Comparison of ENCODE assay signal across 8 cellular contexts in the genomic region with DNA sequence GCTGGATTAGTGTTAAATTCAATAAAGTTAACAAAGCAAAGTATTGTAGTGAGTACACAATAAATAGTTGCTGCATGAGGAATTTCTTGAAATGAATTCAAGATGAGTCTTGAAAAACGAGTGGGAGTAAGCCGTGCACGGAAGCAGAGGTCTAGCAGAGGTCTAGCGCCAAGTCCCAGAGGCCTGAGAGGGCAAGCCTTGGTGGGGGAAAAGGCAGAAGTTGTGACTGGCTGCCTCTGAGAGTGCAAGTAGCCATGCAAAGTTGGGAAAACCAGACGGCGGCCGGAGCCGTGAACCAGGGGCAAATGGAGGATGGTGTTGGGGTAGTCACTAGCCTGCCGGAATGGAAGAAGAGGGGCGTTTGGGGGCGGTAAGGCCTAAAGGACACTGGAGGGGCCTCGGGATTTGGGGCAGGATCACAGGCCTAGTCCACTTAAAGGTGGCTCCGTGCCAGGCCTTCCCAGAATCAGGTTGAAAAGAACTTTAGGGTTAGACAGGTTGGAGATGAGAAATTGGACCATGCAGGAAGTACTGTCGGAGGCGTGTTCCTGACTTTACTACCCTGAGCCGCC. TPM values are rescaled to one million over a fixed set of nuclear protein-coding genes. Genes with fewer than 3 reads are reported as not detected.
A peak's percentile ranks its signal among the peaks of the same experiment; 100 is the strongest.
DNase-seq lines count a peak whose midpoint lies in the region; ATAC-seq and TF ChIP-seq lines count a peak whose summit lies in the region.

No MANE protein-coding gene starts in this region.

- H3K4me1 ChIP-seq in mesendoderm (ENCODE audit: control insufficient read depth, low read depth, low read length): peaks cover 10% of the 10 kb centered on the region
- H3K4me1 ChIP-seq in testis: peaks cover 23% of the 10 kb centered on the region

- H2AK5ac ChIP-seq in mesendoderm (ENCODE audit: low read length): no peak overlapping the region

- H3K79me1 ChIP-seq in mesendoderm (ENCODE audit: low read length): peaks cover 16% of the 10 kb centered on the region

- H3K27ac ChIP-seq in 22Rv1: peak overlapping the region; percentile 99
- no peak overlapping the region for H3K27ac ChIP-seq in mesendoderm (ENCODE audit: low read depth, low read length)
- peak overlapping the region; percentile 95 to 97 for H3K27ac ChIP-seq in testis

- peak overlapping the region; percentile 15 for H3K4me2 ChIP-seq in mesendoderm (ENCODE audit: low read length)

- H3K56ac ChIP-seq in mesendoderm (ENCODE audit: low read length): peak overlapping the region; percentile 54

- ATAC-seq in HG03064 (IDR thresholded peaks at IDR 0.05; ENCODE audit: low read depth, unreplicated experiment) (peak; percentile 13), GM18858 (IDR thresholded peaks at IDR 0.05; ENCODE audit: unreplicated experiment) (no peak)

- no peak overlapping the region for H2BK15ac ChIP-seq in mesendoderm (replicated peaks; ENCODE audit: low read depth)

- in situ Hi-C loops in SK-MEL-5 (cut with HindIII; ENCODE audit: low pct_unique_long_range_greater_than_20kb, low sequenced_read_pairs): no loop called here

- H3K79me2 ChIP-seq in mesendoderm (ENCODE audit: control insufficient read depth, insufficient read depth, low read length): peaks cover 62% of the 10 kb centered on the region

- H3K9me3 ChIP-seq in testis: no peaks in the 10 kb centered on the region

- H3K4me3 ChIP-seq in mesendoderm (ENCODE audit: low read length) (no peak overlapping the region), testis (peak overlapping the region; percentile 94 to 100)

- peak; percentile 59 for DNase-seq in GM10266 (ENCODE audit: extremely low spot score)
- peak; percentile 36 for DNase-seq in SK-MEL-5 (ENCODE audit: low read depth, low spot score)
- peak; percentile 69 for DNase-seq in dermis blood vessel endothelial cell
- DNase-seq in mesendoderm: no peak
- peak; percentile 72 for DNase-seq in testis

- H3K23ac ChIP-seq in mesendoderm (ENCODE audit: low read length): no peak overlapping the region

- intact Hi-C loops in testis (cut with DNase I; ENCODE audit: low total_unique reads): no loop called here

- H2BK5ac ChIP-seq in mesendoderm (ENCODE audit: low read length): no peak overlapping the region

- H3K18ac ChIP-seq in mesendoderm (ENCODE audit: low read length): peak overlapping the region; percentile 19

- no peak for TF ChIP-seq CTCF in 22Rv1 (IDR thresholded peaks at IDR 0.05)
- TF ChIP-seq CTCF in GM10266 (IDR thresholded peaks at IDR 0.05; ENCODE audit: control insufficient read depth, insufficient read depth, low read depth, missing control alignments): no peak
- no peak for TF ChIP-seq CTCF in testis (IDR thresholded peaks at IDR 0.05)

- no peak for TF ChIP-seq POLR2A in testis (IDR thresholded peaks at IDR 0.05)

- H3K9ac ChIP-seq in mesendoderm (ENCODE audit: low read length): peak overlapping the region; percentile 44

- WGBS in mesendoderm (ENCODE audit: extremely low coverage, insufficient coverage, low lambda C conversion rate): no CpG with 5 or more reads among the region's 16 CpGs
- 1% methylated on average over 13 to 16 of the region's 16 CpGs for WGBS in testis, 2 donors

- no peak overlapping the region for H4K8ac ChIP-seq in mesendoderm (ENCODE audit: low read depth, low read length)

- H3K27me3 ChIP-seq in mesendoderm (ENCODE audit: insufficient read depth, low read length, poor library complexity) (no peaks in the 10 kb centered on the region), testis (no peaks in the 10 kb centered on the region)

- peaks cover 19% of the 10 kb centered on the region for H3K36me3 ChIP-seq in mesendoderm (ENCODE audit: control insufficient read depth, insufficient read depth, low read length)
- no peaks in the 10 kb centered on the region for H3K36me3 ChIP-seq in testis (ENCODE audit: low read depth, missing control alignments)

- peak overlapping the region; percentile 49 for H3K4ac ChIP-seq in mesendoderm (ENCODE audit: low read depth, low read length)

- H2BK120ac ChIP-seq in mesendoderm (ENCODE audit: low read depth, low read length): no peak overlapping the region

- H4K5ac ChIP-seq in mesendoderm (ENCODE audit: low read length): no peak overlapping the region

RNA-seq across cellular contexts. Expression of a gene that starts 0.4 kb away (rescaled TPM):
- 734 and 765 TPM in 2 replicates for total RNA-seq in SK-MEL-5 (2014; rRNA removed; shearing (Covaris generic))
- polyA plus RNA-seq in SK-MEL-5 (2015; cell fraction: cytosol; rRNA removed): 651 and 675 TPM in 2 replicates
- 631 and 764 TPM in 2 replicates for polyA plus RNA-seq in SK-MEL-5 (2015; cell fraction: nucleus; rRNA removed)
- 77.9 and 84.9 TPM in 2 replicates for total RNA-seq in dermis blood vessel endothelial cell
- polyA plus RNA-seq in mesendoderm (2013, experiment 1 of 2): 325 TPM
- polyA plus RNA-seq in mesendoderm (2013, experiment 2 of 2): 333 TPM
- 100 to 1,000 TPM; 227 to 271 TPM for total RNA-seq in testis
- 166 TPM for polyA plus RNA-seq in testis (ENCODE audit: insufficient read depth, low read depth, low replicate concordance)

RNA-seq across cellular contexts. Expression of a gene that starts 40.8 kb away (rescaled TPM):
- total RNA-seq in SK-MEL-5 (2014; rRNA removed; shearing (Covaris generic)): 0.16 and 0.18 TPM in 2 replicates
- 0.20 and 0.33 TPM in 2 replicates for polyA plus RNA-seq in SK-MEL-5 (2015; cell fraction: cytosol; rRNA removed)
- 0.19 TPM in 1 of 2 replicates, not detected in the other for polyA plus RNA-seq in SK-MEL-5 (2015; cell fraction: nucleus; rRNA removed)
- total RNA-seq in dermis blood vessel endothelial cell (not detected in 2 replicates), testis (under 1 TPM; 0.06 to 0.39 TPM)
- polyA plus RNA-seq in mesendoderm (2013, experiment 1 of 2): not detected
- polyA plus RNA-seq in mesendoderm (2013, experiment 2 of 2): 0.01 TPM
- 0.45 TPM for polyA plus RNA-seq in testis (ENCODE audit: insufficient read depth, low read depth, low replicate concordance)

RNA-seq across cellular contexts. Expression of a gene that starts 40.9 kb away (rescaled TPM):
- 61.2 and 61.4 TPM in 2 replicates for total RNA-seq in SK-MEL-5 (2014; rRNA removed; shearing (Covaris generic))
- polyA plus RNA-seq in SK-MEL-5 (2015; cell fraction: cytosol; rRNA removed): 49.7 and 62.2 TPM in 2 replicates
- polyA plus RNA-seq in SK-MEL-5 (2015; cell fraction: nucleus; rRNA removed): 134 and 151 TPM in 2 replicates
- total RNA-seq in dermis blood vessel endothelial cell (39.4 and 46.3 TPM in 2 replicates), testis (10 to 100 TPM; 33.4 to 46.7 TPM)
- 71.5 TPM for polyA plus RNA-seq in mesendoderm (2013, experiment 1 of 2)
- 71.4 TPM for polyA plus RNA-seq in mesendoderm (2013, experiment 2 of 2)
- 39.0 TPM for polyA plus RNA-seq in testis (ENCODE audit: insufficient read depth, low read depth, low replicate concordance)

RNA-seq across cellular contexts. Expression of a gene that starts 47.7 kb away (rescaled TPM):
- total RNA-seq in SK-MEL-5 (2014; rRNA removed; shearing (Covaris generic)): not detected in 2 replicates
- polyA plus RNA-seq in SK-MEL-5 (2015; cell fraction: cytosol; rRNA removed): not detected in 2 replicates
- polyA plus RNA-seq in SK-MEL-5 (2015; cell fraction: nucleus; rRNA removed): not detected in 2 replicates
- total RNA-seq in dermis blood vessel endothelial cell: not detected in 2 replicates
- polyA plus RNA-seq in mesendoderm (2013, experiment 1 of 2): not detected
- polyA plus RNA-seq in mesendoderm (2013, experiment 2 of 2): not detected
- 10 to 100 TPM; 18.4 to 38.1 TPM for total RNA-seq in testis
- 40.7 TPM for polyA plus RNA-seq in testis (ENCODE audit: insufficient read depth, low read depth, low replicate concordance)

RNA-seq across cellular contexts. Expression of a gene that starts 48.5 kb away (rescaled TPM):
- 16.1 and 18.1 TPM in 2 replicates for total RNA-seq in SK-MEL-5 (2014; rRNA removed; shearing (Covaris generic))
- polyA plus RNA-seq in SK-MEL-5 (2015; cell fraction: cytosol; rRNA removed): 19.4 and 21.1 TPM in 2 replicates
- polyA plus RNA-seq in SK-MEL-5 (2015; cell fraction: nucleus; rRNA removed): 26.5 and 29.1 TPM in 2 replicates
- total RNA-seq in dermis blood vessel endothelial cell: 34.4 and 36.8 TPM in 2 replicates
- polyA plus RNA-seq in mesendoderm (2013, experiment 1 of 2): 20.0 TPM
- polyA plus RNA-seq in mesendoderm (2013, experiment 2 of 2): 19.2 TPM
- total RNA-seq in testis: 10 to 100 TPM; 42.2 to 49.1 TPM
- 55.0 TPM for polyA plus RNA-seq in testis (ENCODE audit: insufficient read depth, low read depth, low replicate concordance)
